In genomic region chr2:4914551-4914950, GRCh38 we compare ENCODE assay signal across 25 cellular contexts.
DNase-seq lines count a peak whose midpoint lies in the region; ATAC-seq and TF ChIP-seq lines count a peak whose summit lies in the region.
"Had no signal": no experiment of that assay in that cellular context is flagged by ENCODE, and none has a peak within 500 bp of the region (broad histone marks: within the 10 kb centered on the region; RNA-seq: fewer than 3 reads in every experiment).

No MANE protein-coding gene starts in this region.

- peak; percentile 64 for ATAC-seq in omental fat pad (ENCODE audit: low FRiP score)
- ATAC-seq: activated CD8-positive, alpha-beta T cell treated with anti-CD3 and anti-CD28 coated beads, Interleukin-2, amount 10 ng/mL, durations not matched to agents 7 days and 5 days; body of pancreas; left colon; natural killer cell had no signal

- H3K4me3 ChIP-seq in epithelial cell of proximal tubule (ENCODE audit: low read depth, low read length), result no peak overlapping the region
- H3K4me3 ChIP-seq: body of pancreas, coronary artery, thyroid gland had no signal

- in situ Hi-C loops in Caki2 (cut with HindIII; ENCODE audit: low pct_unique_long_range_greater_than_20kb, low sequenced_read_pairs), result no loop called here

- POLR2A ChIA-PET in RWPE1 (lab: Yijun Ruan, JAX; ENCODE audit: low non-redundant PET), result no interaction called here

- CTCF ChIA-PET in RWPE1 (lab: Yijun Ruan, JAX), result no interaction called here

- TF ChIP-seq CTCF in RWPE1 (conservative IDR thresholded peaks at IDR 0.05; ENCODE audit: low read depth) (no peak), epithelial cell of proximal tubule (conservative IDR thresholded peaks at IDR 0.05; ENCODE audit: low read depth, low read length) (no peak), omental fat pad (IDR thresholded peaks at IDR 0.05) (no peak)

- H3K27ac ChIP-seq in RWPE1, result no peak overlapping the region
- H3K27ac ChIP-seq: body of pancreas, coronary artery, thyroid gland had no signal

- DNase-seq in Caki2 (ENCODE audit: low read depth) (peak; percentile 18), RWPE1 (ENCODE audit: low spot score) (peak; percentile 34), epithelial cell of proximal tubule (ENCODE audit: low read depth) (peak; percentile 9), omental fat pad (ENCODE audit: low spot score) (no peak), AG08395 (ENCODE audit: low spot score) (no peak), OCI-M2 (lab: John Stamatoyannopoulos, UW; ENCODE audit: unreplicated experiment) (no peak), middle frontal gyrus (ENCODE audit: extremely low spot score, low spot score) (no peak), NCI-H2107 (lab: John Stamatoyannopoulos, UW) (no peak)
- DNase-seq: activated B cell treated with CpG ODN at 0.5 μM for 24 hours; activated CD8-positive, alpha-beta T cell treated with anti-CD3 and anti-CD28 coated beads, Interleukin-2, amount 10 ng/mL, durations not matched to agents 7 days and 5 days; activated naive CD4-positive, alpha-beta T cell treated with Interleukin-2 at 50 U/mL for 16 hours; activated T-cell treated with anti-CD3 and anti-CD28 coated beads, Interleukin-2, amount 50 U/mL, for 24 hours; CD4-positive, alpha-beta T cell; DMS79; H7; KG1; left colon; natural killer cell; NCI-H187 treated with DMSO at 0.1 percent for 48 hours; posterior cingulate gyrus; small intestine; stimulated activated naive CD4-positive, alpha-beta T cell; thyroid gland had no signal

Comparison
In these comparisons a context has a peak if more than half of its experiments do, and no peak if none do; other contexts are left out.
1. DNase-seq: peak in Caki2 (single experiment), RWPE1 (single experiment) and epithelial cell of proximal tubule (single experiment); none in omental fat pad (single experiment), AG08395 (single experiment), OCI-M2 (single experiment), middle frontal gyrus (single experiment) and NCI-H2107 (single experiment).